ENCODE assay signal across 7 cellular contexts in the genomic region with DNA sequence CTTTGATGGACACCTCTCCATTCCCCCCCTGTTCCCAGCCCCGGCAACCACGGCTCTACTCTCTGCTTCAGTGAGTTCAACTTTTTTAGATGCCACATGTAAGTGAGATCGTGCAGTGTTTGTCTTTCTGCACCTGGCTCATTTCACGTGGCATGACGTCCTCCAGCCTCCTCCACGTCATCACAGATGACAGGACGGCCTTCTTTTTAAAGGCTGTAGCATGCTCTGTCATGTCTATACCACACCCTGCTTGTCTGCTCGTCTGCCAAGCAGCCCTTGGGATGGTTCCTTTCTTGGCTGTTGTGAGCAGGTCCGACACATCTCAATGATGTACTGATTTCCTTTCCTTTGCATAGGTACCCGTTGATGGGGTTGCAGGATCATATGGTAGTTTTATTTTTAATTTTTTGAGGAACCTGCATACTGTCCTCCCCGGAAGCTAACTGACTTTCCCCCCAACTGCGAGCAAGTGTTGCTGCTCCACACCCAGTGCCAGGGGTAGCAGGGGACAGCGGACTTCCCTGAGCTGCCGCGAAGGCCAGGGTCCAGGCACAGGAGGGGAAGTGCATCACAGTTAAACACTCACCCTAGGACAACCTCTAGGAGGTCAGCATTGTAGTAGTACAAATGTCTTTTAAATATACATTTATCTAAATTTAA.
A peak's percentile ranks its signal among the peaks of the same experiment; 100 is the strongest.
DNase-seq lines count a peak whose midpoint lies in the region; ATAC-seq, FAIRE-seq and TF ChIP-seq lines count a peak whose summit lies in the region.
"Not testable (repeated sequence)": the region's sequence is repeated elsewhere in the genome, so short reads cannot be mapped to it uniquely, and the experiment has no call there.

No MANE protein-coding gene starts in this region.

- intact Hi-C loops in kidney (cut with DNase I) = not testable (repeated sequence)

- peaks cover 33% of the 10 kb centered on the region for H3K36me3 Mint-ChIP-seq in activated T-cell treated with anti-CD3 and anti-CD28 coated beads, Interleukin-2, amount 50 U/mL, for 24 hours (ENCODE audit: low read depth)
- H3K36me3 Mint-ChIP-seq in neural crest cell (ENCODE audit: low read depth) = not testable (repeated sequence)

- H3K27ac Mint-ChIP-seq in activated T-cell treated with anti-CD3 and anti-CD28 coated beads, Interleukin-2, amount 50 U/mL, for 24 hours = not testable (repeated sequence)
- H3K27ac Mint-ChIP-seq in neural crest cell (ENCODE audit: unreplicated experiment) = peak overlapping the region; percentile 19

- not testable (repeated sequence) for H3K9ac ChIP-seq in kidney (ENCODE audit: low read length in 2 of 2)

- not testable (repeated sequence) for H3K4me3 Mint-ChIP-seq in activated T-cell treated with anti-CD3 and anti-CD28 coated beads, Interleukin-2, amount 50 U/mL, for 24 hours; neural crest cell

- H3K4me3 ChIP-seq in bronchial epithelial cell (ENCODE audit: low read depth, low read length); kidney (ENCODE audit: low read length in 2 of 2); suprapubic skin: not testable (repeated sequence)

- not testable (repeated sequence) for H3K36me3 ChIP-seq in bronchial epithelial cell (ENCODE audit: control insufficient read depth, insufficient read depth, low read length); kidney (ENCODE audit: control insufficient read depth in 1 of 2, insufficient read depth in 2 of 2, low read length in 2 of 2); suprapubic skin

- not testable (repeated sequence) for H3K27me3 ChIP-seq in bronchial epithelial cell (ENCODE audit: control insufficient read depth, insufficient read depth, low read length); suprapubic skin
- peaks cover 18% of the 10 kb centered on the region for H3K27me3 ChIP-seq in foreskin keratinocyte

- FAIRE-seq in bronchial epithelial cell (lab: Jason Lieb, UNC) = peak; percentile 87
- FAIRE-seq in kidney (lab: Jason Lieb, UNC) = not testable (repeated sequence)

- H3K27ac ChIP-seq in foreskin keratinocyte; kidney (ENCODE audit: low read depth in 2 of 2, low read length in 2 of 2); suprapubic skin: not testable (repeated sequence)

- H3K27me3 Mint-ChIP-seq in activated T-cell treated with anti-CD3 and anti-CD28 coated beads, Interleukin-2, amount 50 U/mL, for 24 hours; neural crest cell (ENCODE audit: low read depth): not testable (repeated sequence)

- peaks cover 15% of the 10 kb centered on the region for H3K9me3 Mint-ChIP-seq in activated T-cell treated with anti-CD3 and anti-CD28 coated beads, Interleukin-2, amount 50 U/mL, for 24 hours
- H3K9me3 Mint-ChIP-seq in neural crest cell = peaks cover 12% of the 10 kb centered on the region

- H3K4me1 ChIP-seq in foreskin keratinocyte; kidney (ENCODE audit: control insufficient read depth in 1 of 2, insufficient read depth in 1 of 2, low read depth in 1 of 2, low read length in 2 of 2): not testable (repeated sequence)
- peaks cover 29% of the 10 kb centered on the region for H3K4me1 ChIP-seq in suprapubic skin

- H3K4me1 Mint-ChIP-seq in activated T-cell treated with anti-CD3 and anti-CD28 coated beads, Interleukin-2, amount 50 U/mL, for 24 hours (ENCODE audit: low read depth); neural crest cell: not testable (repeated sequence)

- TF ChIP-seq EP300 in suprapubic skin (IDR thresholded peaks at IDR 0.05) = not testable (repeated sequence)

- not testable (repeated sequence) for TF ChIP-seq CTCF in bronchial epithelial cell (IDR thresholded peaks at IDR 0.05; ENCODE audit: insufficient read depth, low read length, severe bottlenecking); foreskin keratinocyte (conservative IDR thresholded peaks at IDR 0.05); kidney (IDR thresholded peaks at IDR 0.05; ENCODE audit: borderline replicate concordance, extremely low read depth, insufficient read depth); neural crest cell (conservative IDR thresholded peaks at IDR 0.05); suprapubic skin (IDR thresholded peaks at IDR 0.05)

- TF ChIP-seq POLR2A in suprapubic skin (IDR thresholded peaks at IDR 0.05) = not testable (repeated sequence)

- peak; percentile 56 for ATAC-seq in foreskin keratinocyte

- not testable (repeated sequence) for H3K9me3 ChIP-seq in kidney (ENCODE audit: control insufficient read depth in 1 of 2, low read length in 2 of 2); suprapubic skin

- WGBS in suprapubic skin = 58% methylated on average over 15 of the region's 15 CpGs

- DNase-seq in NCI-H510A (lab: John Stamatoyannopoulos, UW) (peak; percentile 67), bronchial epithelial cell (ENCODE audit: low read depth) (peak; percentile 59), foreskin keratinocyte (peak; percentile 36 to 64), kidney (peak; percentile 42), suprapubic skin (ENCODE audit: low spot score in 2 of 2) (peak; percentile 47 to 61)
- DNase-seq in activated T-cell treated with anti-CD3 and anti-CD28 coated beads, Interleukin-2, amount 50 U/mL, for 24 hours = peak; percentile 16
- not testable (repeated sequence) for DNase-seq in neural crest cell (ENCODE audit: low read depth, low spot score)
